16 cellular contexts compared by ENCODE assay signal in the genomic region with DNA sequence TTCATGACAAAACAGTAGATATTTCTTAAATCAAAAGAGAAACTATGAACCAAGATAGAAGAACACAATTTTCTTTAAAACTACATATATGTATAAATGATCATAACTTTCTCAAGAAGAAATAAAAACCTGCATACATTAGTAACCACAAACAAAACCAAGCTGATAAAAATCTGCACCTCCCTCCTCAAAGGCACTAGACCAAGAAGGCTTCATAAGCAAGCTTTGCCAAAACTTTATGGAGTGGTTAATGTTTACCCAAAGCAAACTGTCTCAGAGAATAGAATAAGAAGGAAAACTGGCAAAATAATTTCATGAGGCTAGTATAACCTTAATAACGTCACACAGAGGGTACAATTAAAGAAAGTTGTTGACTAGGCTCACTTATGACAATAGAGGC.
DNase-seq lines count a peak whose midpoint lies in the region; ATAC-seq and TF ChIP-seq lines count a peak whose summit lies in the region.
"Had no signal": no experiment of that assay in that cellular context is flagged by ENCODE, and none has a peak within 500 bp of the region (broad histone marks: within the 10 kb centered on the region; RNA-seq: fewer than 3 reads in every experiment).

No MANE protein-coding gene starts in this region.

- TF ChIP-seq CTCF in LNCaP clone FGC (IDR thresholded peaks at IDR 0.05; ENCODE audit: control insufficient read depth, extremely low read depth, insufficient read depth) (no peak), VCaP (conservative IDR thresholded peaks at IDR 0.05) (no peak), mucosa of descending colon (IDR thresholded peaks at IDR 0.05) (no peak), breast epithelium (IDR thresholded peaks at IDR 0.05) (no peak), stomach (IDR thresholded peaks at IDR 0.05) (no peak)

- TF ChIP-seq POLR2A in breast epithelium (IDR thresholded peaks at IDR 0.05) (no peak), stomach (IDR thresholded peaks at IDR 0.05) (no peak)

- H3K4me1 ChIP-seq in mucosa of descending colon (ENCODE audit: low read depth), result no peaks in the 10 kb centered on the region
- no peaks in the 10 kb centered on the region for H3K4me1 ChIP-seq in breast epithelium
- peaks cover 0 to 10% (median 0%) of the 10 kb centered on the region in 4 donors for H3K4me1 ChIP-seq in stomach

- no peak overlapping the region for H3K4me3 ChIP-seq in LNCaP clone FGC (ENCODE audit: low read depth, low read length)
- no peak overlapping the region for H3K4me3 ChIP-seq in mucosa of descending colon
- H3K4me3 ChIP-seq in breast epithelium, result no peak overlapping the region
- no peak overlapping the region for H3K4me3 ChIP-seq in stomach

- H3K36me3 ChIP-seq in mucosa of descending colon (ENCODE audit: low read depth), result no peaks in the 10 kb centered on the region
- H3K36me3 ChIP-seq in breast epithelium, result no peaks in the 10 kb centered on the region
- no peaks in the 10 kb centered on the region for H3K36me3 ChIP-seq in stomach

- H3K9me3 ChIP-seq in mucosa of descending colon, result no peaks in the 10 kb centered on the region
- no peaks in the 10 kb centered on the region for H3K9me3 ChIP-seq in breast epithelium
- no peaks in the 10 kb centered on the region for H3K9me3 ChIP-seq in stomach

- intact Hi-C loops in mucosa of descending colon (cut with DNase I, micrococcal nuclease) (no loop called here), breast epithelium (cut with DNase I; ENCODE audit: low total_unique reads) (no loop called here), stomach (cut with DNase I; ENCODE audit: low total_unique reads) (no loop called here)

- DNase-seq in Caki2 (ENCODE audit: low read depth), result peak; percentile 56
- peak; percentile 78 for DNase-seq in LNCaP clone FGC (ENCODE audit: low read depth)
- peak in 1 of 3 donors; percentile 36 for DNase-seq in mucosa of descending colon
- DNase-seq in breast epithelium (ENCODE audit: low spot score in 2 of 2), result no peak
- no peak for DNase-seq in stomach
- no peak for DNase-seq in AG20443 (ENCODE audit: low spot score)
- DNase-seq in NCI-H446 treated with DMSO at 0.1 percent for 48 hours (lab: John Stamatoyannopoulos, UW), result no peak
- DNase-seq: COR-L47, DMS153, HFFc6, Kasumi-1, NCI-H1417 treated with DMSO at 0.1 percent for 48 hours, NCI-H1930, NCI-H510A, SHP77 treated with DMSO at 0.1 percent for 48 hours had no signal

- TF ChIP-seq EP300 in stomach (IDR thresholded peaks at IDR 0.05), result no peak

- WGBS in stomach, 5 donors, result 29 to 55% (median 38%) methylated on average over 1 of the region's 1 CpG

- peak; percentile 74 for ATAC-seq in mucosa of descending colon

- H3K27ac ChIP-seq in VCaP (peak overlapping the region; percentile 65), breast epithelium (no peak overlapping the region), stomach (no peak overlapping the region)

- H3K27me3 ChIP-seq in breast epithelium (no peaks in the 10 kb centered on the region), stomach (no peaks in the 10 kb centered on the region)

- in situ Hi-C loops in Caki2 (cut with HindIII; ENCODE audit: low pct_unique_long_range_greater_than_20kb, low sequenced_read_pairs), result no loop called here

Comparison
In these comparisons a context has a peak if more than half of its experiments do, and no peak if none do; other contexts are left out.
1. DNase-seq: peak in Caki2 (single experiment) and LNCaP clone FGC (single experiment); none in breast epithelium (0 of 2), stomach (single experiment), AG20443 (single experiment) and NCI-H446 treated with DMSO at 0.1 percent for 48 hours (single experiment).